ENCODE assay signal across 1 cellular context in genomic region chr6:153015094-153015645, GRCh38.
TF ChIP-seq lines count a peak whose summit lies in the region.

No MANE protein-coding gene starts in this region.

TF ChIP-seq in HepG2, 621 proteins besides CTCF, POLR2A, EP300 and RAD21:
- TF ChIP-seq MAFK (conservative IDR thresholded peaks at IDR 0.05 in 1 of 2, IDR thresholded peaks at IDR 0.05 in 1 of 2; ENCODE audit: low read length in 2 of 2) (0 out of 4 replicates have a peak, but pooled peaks have one; percentile 12 to 21), MAFF (IDR thresholded peaks at IDR 0.05; ENCODE audit: low read depth, low read length) (0 out of 2 replicates have a peak, but pooled peaks have one; percentile 22), ADNP (CRISPR knock-in tag; IDR thresholded peaks at IDR 0.05) (no peak), ZNF143 (CRISPR knock-in tag; IDR thresholded peaks at IDR 0.05) (no peak), FOSL2 (CRISPR knock-in tag; IDR thresholded peaks at IDR 0.05) (peak; percentile 37)
